Comparison of ENCODE assay signal across 17 cellular contexts in genomic region chr5:181219262-181220177, GRCh38. TPM values are rescaled to one million over a fixed set of nuclear protein-coding genes. Genes with fewer than 3 reads are reported as not detected.
DNase-seq lines count a peak whose midpoint lies in the region; TF ChIP-seq lines count a peak whose summit lies in the region.
"Had no signal": no experiment of that assay in that cellular context is flagged by ENCODE, and none has a peak within 500 bp of the region (broad histone marks: within the 10 kb centered on the region; RNA-seq: fewer than 3 reads in every experiment).

No MANE protein-coding gene starts in this region.

- DNase-seq in T-helper 2 cell treated with Interferon-gamma antibody and Interleukin-4, amounts not matched to agents 5 μg/mL and 100 μg/mL, for 36 hours (ENCODE audit: low spot score), result no peak
- DNase-seq in T-helper 2 cell, result no peak
- DNase-seq in MG63, result no peak
- DNase-seq in chondrocyte (ENCODE audit: low spot score), result no peak
- DNase-seq in osteocyte (ENCODE audit: extremely low spot score, unreplicated experiment), result no peak
- DNase-seq in NCI-H82 (lab: John Stamatoyannopoulos, UW), result no peak
- no peak for DNase-seq in mesenteric fat pad (ENCODE audit: low spot score)
- no peak for DNase-seq in GM13977 (ENCODE audit: low spot score)
- DNase-seq: 8988T; activated gamma-delta T cell treated with Interleukin-2 at 50 U/mL for 16 hours; gastrocnemius medialis; KG1; midbrain; NCI-H1436 treated with DMSO at 0.1 percent for 48 hours; NCI-H510A; stimulated activated CD4-positive, alpha-beta T cell treated with anti-CD3 and anti-CD28 coated beads, Interleukin-1b, Interleukin-23, amount 100 ng/mL, for 48 hours had no signal

- TF ChIP-seq CTCF in chondrocyte (IDR thresholded peaks at IDR 0.05) (no peak), osteocyte (IDR thresholded peaks at IDR 0.05) (no peak), GM13977 (IDR thresholded peaks at IDR 0.05; ENCODE audit: extremely low read depth, insufficient read depth, missing control alignments) (no peak)

- H3K9me3 ChIP-seq in MG63, result no peaks in the 10 kb centered on the region
- H3K9me3 ChIP-seq: gastrocnemius medialis, prostate gland had no signal

- H3K36me3 ChIP-seq in MG63, result peaks cover 1% of the 10 kb centered on the region
- H3K36me3 ChIP-seq: gastrocnemius medialis, prostate gland had no signal

- peaks cover 6% of the 10 kb centered on the region for H3K27me3 Mint-ChIP-seq in T-helper 2 cell treated with Interferon-gamma antibody and Interleukin-4, amounts not matched to agents 5 μg/mL and 100 μg/mL, for 36 hours (ENCODE audit: low read depth)
- H3K27me3 Mint-ChIP-seq in chondrocyte (ENCODE audit: low read depth) (no peaks in the 10 kb centered on the region), osteocyte (ENCODE audit: unreplicated experiment) (no peaks in the 10 kb centered on the region)

- peaks cover 5% of the 10 kb centered on the region for H3K36me3 Mint-ChIP-seq in T-helper 2 cell treated with Interferon-gamma antibody and Interleukin-4, amounts not matched to agents 5 μg/mL and 100 μg/mL, for 36 hours (ENCODE audit: low read depth)
- H3K36me3 Mint-ChIP-seq in chondrocyte (ENCODE audit: low read depth) (no peaks in the 10 kb centered on the region), osteocyte (ENCODE audit: unreplicated experiment) (no peaks in the 10 kb centered on the region)

- H3K9me3 Mint-ChIP-seq in T-helper 2 cell treated with Interferon-gamma antibody and Interleukin-4, amounts not matched to agents 5 μg/mL and 100 μg/mL, for 36 hours, result no peaks in the 10 kb centered on the region
- H3K9me3 Mint-ChIP-seq in chondrocyte (ENCODE audit: low read depth), result no peaks in the 10 kb centered on the region
- no peaks in the 10 kb centered on the region for H3K9me3 Mint-ChIP-seq in osteocyte (ENCODE audit: unreplicated experiment)

- peak overlapping the region; percentile 54 for H3K4me3 Mint-ChIP-seq in T-helper 2 cell treated with Interferon-gamma antibody and Interleukin-4, amounts not matched to agents 5 μg/mL and 100 μg/mL, for 36 hours
- peak overlapping the region; percentile 22 for H3K4me3 Mint-ChIP-seq in chondrocyte (ENCODE audit: unreplicated experiment)
- H3K4me3 Mint-ChIP-seq in osteocyte (ENCODE audit: unreplicated experiment), result peak overlapping the region; percentile 27

- H3K27ac Mint-ChIP-seq in T-helper 2 cell treated with Interferon-gamma antibody and Interleukin-4, amounts not matched to agents 5 μg/mL and 100 μg/mL, for 36 hours, result peak overlapping the region; percentile 60
- H3K27ac Mint-ChIP-seq in chondrocyte (ENCODE audit: unreplicated experiment) (no peak overlapping the region), osteocyte (ENCODE audit: unreplicated experiment) (peak overlapping the region; percentile 64)

- no peaks in the 10 kb centered on the region for H3K27me3 ChIP-seq in MG63
- H3K27me3 ChIP-seq: gastrocnemius medialis had no signal

- in situ Hi-C loops in GM13977 (cut with MboI; ENCODE audit: low pct_unique_long_range_greater_than_20kb, low sequenced_read_pairs, unreplicated experiment), result no loop called here

- H3K4me3 ChIP-seq in MG63, result peak overlapping the region; percentile 53

- peaks cover 52% of the 10 kb centered on the region for H3K4me1 Mint-ChIP-seq in T-helper 2 cell treated with Interferon-gamma antibody and Interleukin-4, amounts not matched to agents 5 μg/mL and 100 μg/mL, for 36 hours (ENCODE audit: low read depth)
- H3K4me1 Mint-ChIP-seq in chondrocyte (ENCODE audit: low read depth) (peaks cover 47% of the 10 kb centered on the region), osteocyte (ENCODE audit: unreplicated experiment) (peaks cover 38% of the 10 kb centered on the region)

RNA-seq across cellular contexts. Expression of gene TRIM41, which starts 3.6 kb away (rescaled TPM):
- total RNA-seq in MG63 (2014; rRNA removed; shearing (Covaris generic); ENCODE audit: low replicate concordance), result 31.9 and 43.0 TPM in 2 replicates
- total RNA-seq in chondrocyte, result 17.9 to 24.3 TPM (median 19.3 TPM) in 3 replicates
- 25.2 and 27.1 TPM in 2 replicates for total RNA-seq in osteocyte
- total RNA-seq in mesenteric fat pad, result 22.1 TPM

RNA-seq across cellular contexts. Expression of gene TRIM7, which starts 14.5 kb away (rescaled TPM):
- total RNA-seq in MG63 (2014; rRNA removed; shearing (Covaris generic); ENCODE audit: low replicate concordance), result 15.6 and 22.6 TPM in 2 replicates
- total RNA-seq in chondrocyte (4.2 to 8.1 TPM (median 5.7 TPM) in 3 replicates), osteocyte (3.8 and 4.0 TPM in 2 replicates), mesenteric fat pad (3.0 TPM)

RNA-seq across cellular contexts. Expression of gene RACK1, which starts 24.2 kb away (rescaled TPM):
- total RNA-seq in MG63 (2014; rRNA removed; shearing (Covaris generic); ENCODE audit: low replicate concordance), result 8,781 and 10,327 TPM in 2 replicates
- total RNA-seq in chondrocyte (995 to 1,189 TPM (median 1,167 TPM) in 3 replicates), osteocyte (1,869 and 1,921 TPM in 2 replicates), mesenteric fat pad (1,262 TPM)

RNA-seq across cellular contexts. Expression of gene TRIM52, which starts 41.4 kb away (rescaled TPM):
- total RNA-seq in MG63 (2014; rRNA removed; shearing (Covaris generic); ENCODE audit: low replicate concordance), result 3.9 and 5.8 TPM in 2 replicates
- total RNA-seq in chondrocyte (7.2 to 12.7 TPM (median 8.3 TPM) in 3 replicates), osteocyte (12.8 and 13.7 TPM in 2 replicates), mesenteric fat pad (9.5 TPM)
